Comparison of ENCODE assay signal across 8 cellular contexts in the genomic region with DNA sequence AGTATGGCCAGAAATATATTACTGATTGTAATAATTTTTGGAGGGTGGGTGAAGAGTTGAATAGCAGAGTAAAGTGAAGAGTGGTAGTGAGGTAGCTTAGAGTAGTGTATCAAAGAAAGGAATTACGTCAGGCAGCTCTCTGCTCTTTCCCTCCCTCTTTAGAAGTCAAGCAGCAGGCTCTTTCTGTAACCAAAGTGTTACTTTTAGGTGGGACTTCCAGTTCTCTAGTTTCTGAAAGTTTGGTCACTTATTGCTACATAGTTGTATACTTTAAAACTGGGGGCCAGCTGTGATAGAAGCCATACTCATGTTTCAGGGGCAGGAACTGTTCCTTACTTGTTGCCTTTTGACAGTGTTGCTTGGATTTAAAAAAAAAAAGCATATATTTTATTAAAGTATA. TPM values are rescaled to one million over a fixed set of nuclear protein-coding genes. Genes with fewer than 3 reads are reported as not detected.
A peak's percentile ranks its signal among the peaks of the same experiment; 100 is the strongest.
DNase-seq lines count a peak whose midpoint lies in the region; ATAC-seq, FAIRE-seq and TF ChIP-seq lines count a peak whose summit lies in the region.

No MANE protein-coding gene starts in this region.

- peaks cover 48% of the 10 kb centered on the region for H3K4me1 ChIP-seq in body of pancreas
- peaks cover 35 to 36% of the 10 kb centered on the region in 2 donors for H3K4me1 ChIP-seq in thyroid gland
- H3K4me1 ChIP-seq in prostate gland (replicated peaks), result no peaks in the 10 kb centered on the region

- peak; percentile 32 for DNase-seq in activated naive CD4-positive, alpha-beta T cell treated with anti-CD3 and anti-CD28 coated beads for 36 hours
- no peak for DNase-seq in activated naive CD4-positive, alpha-beta T cell treated with Interleukin-2 at 50 U/mL for 16 hours
- DNase-seq in body of pancreas (no peak), thyroid gland (no peak), prostate gland (ENCODE audit: low spot score) (no peak), HTR-8/SVneo (ENCODE audit: insufficient read length, low spot score) (no peak)
- DNase-seq in activated CD4-positive, alpha-beta T cell treated with anti-CD3 and anti-CD28 coated beads for 1 hour, result no peak

- H3K9me3 Mint-ChIP-seq in activated naive CD4-positive, alpha-beta T cell treated with anti-CD3 and anti-CD28 coated beads for 36 hours, result peaks cover 3% of the 10 kb centered on the region

- H3K9me3 ChIP-seq in body of pancreas, result no peaks in the 10 kb centered on the region
- no peaks in the 10 kb centered on the region for H3K9me3 ChIP-seq in thyroid gland
- no peaks in the 10 kb centered on the region for H3K9me3 ChIP-seq in prostate gland

- H3K27ac ChIP-seq in body of pancreas (peak overlapping the region in 3 of 4 donors; percentile 31 to 72 (median 40)), thyroid gland (peak overlapping the region; percentile 13 to 68 (median 54)), prostate gland (no peak overlapping the region)

- H3K27me3 Mint-ChIP-seq in activated naive CD4-positive, alpha-beta T cell treated with anti-CD3 and anti-CD28 coated beads for 36 hours (ENCODE audit: low read depth), result no peaks in the 10 kb centered on the region

- H3K4me3 Mint-ChIP-seq in activated naive CD4-positive, alpha-beta T cell treated with anti-CD3 and anti-CD28 coated beads for 36 hours, result peak overlapping the region; percentile 59

- H3K36me3 Mint-ChIP-seq in activated naive CD4-positive, alpha-beta T cell treated with anti-CD3 and anti-CD28 coated beads for 36 hours (ENCODE audit: low read depth), result peaks cover 41% of the 10 kb centered on the region

- peak; percentile 67 for ATAC-seq in HG03097 (IDR thresholded peaks at IDR 0.05; ENCODE audit: low FRiP score, unreplicated experiment)
- ATAC-seq in body of pancreas, result peak; percentile 64

- peaks cover 84% of the 10 kb centered on the region for H3K4me1 Mint-ChIP-seq in activated naive CD4-positive, alpha-beta T cell treated with anti-CD3 and anti-CD28 coated beads for 36 hours (ENCODE audit: low read depth)

- intact Hi-C loops in activated naive CD4-positive, alpha-beta T cell treated with anti-CD3 and anti-CD28 coated beads for 36 hours (cut with micrococcal nuclease), result no loop called here
- intact Hi-C loops in body of pancreas (cut with DNase I) (no loop called here), thyroid gland (cut with DNase I) (no loop called here), prostate gland (cut with DNase I) (no loop called here)

- CTCF ChIA-PET in activated naive CD4-positive, alpha-beta T cell treated with anti-CD3 and anti-CD28 coated beads for 36 hours (lab: Charles Lee), result interaction anchor here (0.6 to 3.8 kb wide), 6 partner anchors 11 to 156 kb away, joined by 3 to 29 read pairs (median 4); a partner anchor contains a TSS

- WGBS in body of pancreas, 2 donors, result 27 to 31% methylated on average over 1 of the region's 1 CpG
- WGBS in thyroid gland, 2 donors, result 20 to 46% methylated on average over 1 of the region's 1 CpG
- WGBS in prostate gland, result 66% methylated on average over 1 of the region's 1 CpG

- H3K27ac Mint-ChIP-seq in activated naive CD4-positive, alpha-beta T cell treated with anti-CD3 and anti-CD28 coated beads for 36 hours, result peak overlapping the region; percentile 93

- FAIRE-seq in HTR-8/SVneo (lab: Jason Lieb, UNC), result no peak

- no peak overlapping the region for H3K4me3 ChIP-seq in body of pancreas
- H3K4me3 ChIP-seq in thyroid gland (replicated peaks in 1 of 3), result no peak overlapping the region
- no peak overlapping the region for H3K4me3 ChIP-seq in prostate gland

- peak in 2 of 3 donors; percentile 25 for TF ChIP-seq POLR2A in body of pancreas (IDR thresholded peaks at IDR 0.05)
- peak in 1 of 2 donors; percentile 21 for TF ChIP-seq POLR2A in thyroid gland (IDR thresholded peaks at IDR 0.05)
- no peak for TF ChIP-seq POLR2A in prostate gland (IDR thresholded peaks at IDR 0.05)

- H3K27me3 ChIP-seq in body of pancreas (no peaks in the 10 kb centered on the region), thyroid gland (no peaks in the 10 kb centered on the region), prostate gland (replicated peaks; ENCODE audit: insufficient read depth) (no peaks in the 10 kb centered on the region)

- TF ChIP-seq CTCF in body of pancreas (IDR thresholded peaks at IDR 0.05), result no peak
- TF ChIP-seq CTCF in thyroid gland (IDR thresholded peaks at IDR 0.05), result no peak
- no peak for TF ChIP-seq CTCF in prostate gland (IDR thresholded peaks at IDR 0.05)

- no peaks in the 10 kb centered on the region for H3K36me3 ChIP-seq in body of pancreas (replicated peaks in 1 of 2; ENCODE audit: insufficient read depth in 1 of 2, low read depth in 2 of 2)
- no peaks in the 10 kb centered on the region for H3K36me3 ChIP-seq in thyroid gland
- no peaks in the 10 kb centered on the region for H3K36me3 ChIP-seq in prostate gland

RNA-seq across cellular contexts. Expression of a gene that starts 30.6 kb away (rescaled TPM):
- 100 to 1,000 TPM; 131 to 141 TPM for total RNA-seq in activated naive CD4-positive, alpha-beta T cell treated with anti-CD3 and anti-CD28 coated beads for 36 hours
- total RNA-seq in body of pancreas (10 to 100 TPM; 37.6 to 80.8 TPM), thyroid gland (10 to 100 TPM; 64.4 to 87.2 (median 76.2) TPM), prostate gland (10 to 100 TPM; 47.1 to 49.9 TPM)

Comparison
In these comparisons a context has a peak if more than half of its experiments do, and no peak if none do; other contexts are left out.
1. H3K27ac ChIP-seq: peak in body of pancreas (3 of 4) and thyroid gland (3 of 3); none in prostate gland (0 of 2).